ENCODE assay signal across 22 cellular contexts in the genomic region with DNA sequence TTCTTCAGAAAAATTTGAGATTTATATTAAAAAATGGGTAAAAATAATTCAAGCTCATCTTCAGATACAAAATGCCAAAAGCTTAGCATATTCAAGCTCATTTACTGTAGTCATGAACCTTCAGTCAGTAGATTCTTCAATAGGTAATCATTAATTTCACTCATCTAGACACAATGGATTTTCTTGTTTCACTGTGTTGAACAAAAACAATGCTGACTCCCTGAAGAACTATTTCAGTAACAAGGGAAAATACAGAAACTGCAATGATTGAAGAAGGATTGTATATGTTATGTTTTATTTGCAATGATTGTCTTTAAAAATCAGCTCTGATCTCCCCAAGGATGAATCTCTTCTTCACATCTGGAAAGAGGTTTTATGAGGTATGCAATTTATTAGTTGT. TPM values are rescaled to one million over a fixed set of nuclear protein-coding genes. Genes with fewer than 3 reads are reported as not detected.
DNase-seq lines count a peak whose midpoint lies in the region; TF ChIP-seq lines count a peak whose summit lies in the region.
"Had no signal": no experiment of that assay in that cellular context is flagged by ENCODE, and none has a peak within 500 bp of the region (broad histone marks: within the 10 kb centered on the region; RNA-seq: fewer than 3 reads in every experiment).

No MANE protein-coding gene starts in this region.

- H3K4me1 Mint-ChIP-seq in activated naive CD4-positive, alpha-beta T cell treated with anti-CD3 and anti-CD28 coated beads, Interleukin-2, amount 10 ng/mL, durations not matched to agents 7 days and 5 days: no peaks in the 10 kb centered on the region
- H3K4me1 Mint-ChIP-seq: CD8-positive, alpha-beta memory T cell had no signal

- H3K79me2 ChIP-seq in mesendoderm (ENCODE audit: control insufficient read depth, insufficient read depth, low read length): no peaks in the 10 kb centered on the region

- H3K9me3 Mint-ChIP-seq in activated naive CD4-positive, alpha-beta T cell treated with anti-CD3 and anti-CD28 coated beads, Interleukin-2, amount 10 ng/mL, durations not matched to agents 7 days and 5 days: no peaks in the 10 kb centered on the region
- H3K9me3 Mint-ChIP-seq: CD4-positive, alpha-beta T cell; CD8-positive, alpha-beta memory T cell had no signal

- no peak overlapping the region for H2AK5ac ChIP-seq in mesendoderm (ENCODE audit: low read length)

- H3K36me3 ChIP-seq in kidney epithelial cell (ENCODE audit: control insufficient read depth, insufficient read depth, low read length) (no peaks in the 10 kb centered on the region), mesendoderm (ENCODE audit: control insufficient read depth, insufficient read depth, low read length) (no peaks in the 10 kb centered on the region)
- H3K36me3 ChIP-seq: BE2C; BLaER1 treated with 17β-estradiol and CSF1 and Interleukin-3, amounts not matched to agents 10 nM and 100 nM; HAP-1 had no signal

- CTCF ChIA-PET in activated naive CD4-positive, alpha-beta T cell treated with anti-CD3 and anti-CD28 coated beads, Interleukin-2, amount 10 ng/mL, durations not matched to agents 7 days and 5 days (lab: Charles Lee): no interaction called here

- no peak overlapping the region for H2BK5ac ChIP-seq in mesendoderm (ENCODE audit: low read length)

- H3K27ac Mint-ChIP-seq in activated naive CD4-positive, alpha-beta T cell treated with anti-CD3 and anti-CD28 coated beads, Interleukin-2, amount 10 ng/mL, durations not matched to agents 7 days and 5 days: no peak overlapping the region
- H3K27ac Mint-ChIP-seq: CD14-positive monocyte; CD4-positive, alpha-beta T cell; CD8-positive, alpha-beta memory T cell had no signal

- no peak overlapping the region for H3K9ac ChIP-seq in mesendoderm (ENCODE audit: low read length)
- H3K9ac ChIP-seq: BLaER1 treated with 17β-estradiol and CSF1 and Interleukin-3, amounts not matched to agents 10 nM and 100 nM had no signal

- H3K4me3 ChIP-seq in kidney epithelial cell (ENCODE audit: low read depth, low read length) (no peak overlapping the region), mesendoderm (ENCODE audit: low read length) (no peak overlapping the region)
- H3K4me3 ChIP-seq: A549; BLaER1 treated with 17β-estradiol and CSF1 and Interleukin-3, amounts not matched to agents 10 nM and 100 nM; HAP-1 had no signal

- DNase-seq in Caki2 (ENCODE audit: low read depth) (peak; percentile 49), kidney epithelial cell (ENCODE audit: low read depth) (peak; percentile 53), left kidney (ENCODE audit: low read depth, low spot score) (peak; percentile 19), renal cortical epithelial cell (ENCODE audit: low read depth) (peak; percentile 97), SHP77 (lab: John Stamatoyannopoulos, UW) (no peak), mesendoderm (no peak)
- DNase-seq in activated naive CD4-positive, alpha-beta T cell treated with anti-CD3 and anti-CD28 coated beads, Interleukin-2, amount 10 ng/mL, durations not matched to agents 7 days and 5 days: no peak
- DNase-seq: 8988T; ACHN; AML-193; BE2C; Calu3; CD4-positive, alpha-beta T cell; CD8-positive, alpha-beta memory T cell; DMS79 treated with DMSO at 0.1 percent for 48 hours; GF-D8; GOT3 had no signal

- no peak overlapping the region for H3K4me2 ChIP-seq in mesendoderm (ENCODE audit: low read length)
- H3K4me2 ChIP-seq: A549; BLaER1 treated with 17β-estradiol and CSF1 and Interleukin-3, amounts not matched to agents 10 nM and 100 nM had no signal

- no peak overlapping the region for H2BK120ac ChIP-seq in mesendoderm (ENCODE audit: low read depth, low read length)

- TF ChIP-seq CTCF in kidney epithelial cell (IDR thresholded peaks at IDR 0.05; ENCODE audit: insufficient read depth, low read length, poor library complexity, severe bottlenecking): no peak

- no peak overlapping the region for H3K4ac ChIP-seq in mesendoderm (ENCODE audit: low read depth, low read length)

- H3K36me3 Mint-ChIP-seq in activated naive CD4-positive, alpha-beta T cell treated with anti-CD3 and anti-CD28 coated beads, Interleukin-2, amount 10 ng/mL, durations not matched to agents 7 days and 5 days: no peaks in the 10 kb centered on the region
- H3K36me3 Mint-ChIP-seq: CD14-positive monocyte; CD8-positive, alpha-beta memory T cell had no signal

- no peak overlapping the region for H2BK15ac ChIP-seq in mesendoderm (replicated peaks; ENCODE audit: low read depth)

- in situ Hi-C loops in Caki2 (cut with HindIII; ENCODE audit: low pct_unique_long_range_greater_than_20kb, low sequenced_read_pairs): no loop called here

- H3K79me1 ChIP-seq in mesendoderm (ENCODE audit: low read length): no peaks in the 10 kb centered on the region

- no peak overlapping the region for H4K8ac ChIP-seq in mesendoderm (ENCODE audit: low read depth, low read length)

- peaks cover 16% of the 10 kb centered on the region for H3K27me3 Mint-ChIP-seq in activated naive CD4-positive, alpha-beta T cell treated with anti-CD3 and anti-CD28 coated beads, Interleukin-2, amount 10 ng/mL, durations not matched to agents 7 days and 5 days

- H3K27ac ChIP-seq in mesendoderm (ENCODE audit: low read depth, low read length): no peak overlapping the region
- H3K27ac ChIP-seq: A549; BLaER1 treated with 17β-estradiol and CSF1 and Interleukin-3, amounts not matched to agents 10 nM and 100 nM had no signal

- H4K5ac ChIP-seq in mesendoderm (ENCODE audit: low read length): no peak overlapping the region

- H3K27me3 ChIP-seq in kidney epithelial cell (ENCODE audit: control insufficient read depth, insufficient read depth, low read length) (no peaks in the 10 kb centered on the region), mesendoderm (ENCODE audit: insufficient read depth, low read length, poor library complexity) (no peaks in the 10 kb centered on the region)
- H3K27me3 ChIP-seq: BE2C; BLaER1 treated with 17β-estradiol and CSF1 and Interleukin-3, amounts not matched to agents 10 nM and 100 nM had no signal

- H3K23ac ChIP-seq in mesendoderm (ENCODE audit: low read length): no peak overlapping the region

- H3K4me3 Mint-ChIP-seq in activated naive CD4-positive, alpha-beta T cell treated with anti-CD3 and anti-CD28 coated beads, Interleukin-2, amount 10 ng/mL, durations not matched to agents 7 days and 5 days: no peak overlapping the region
- H3K4me3 Mint-ChIP-seq: CD14-positive monocyte; CD4-positive, alpha-beta T cell; CD8-positive, alpha-beta memory T cell had no signal

- no peak overlapping the region for H3K56ac ChIP-seq in mesendoderm (ENCODE audit: low read length)

- H3K18ac ChIP-seq in mesendoderm (ENCODE audit: low read length): no peak overlapping the region

- H3K4me1 ChIP-seq in mesendoderm (ENCODE audit: control insufficient read depth, low read depth, low read length): no peaks in the 10 kb centered on the region
- H3K4me1 ChIP-seq: A549; BE2C; BLaER1 treated with 17β-estradiol and CSF1 and Interleukin-3, amounts not matched to agents 10 nM and 100 nM; HAP-1 had no signal

RNA-seq across cellular contexts. Expression of a gene that starts 9.2 kb away (rescaled TPM):
- total RNA-seq in Caki2 (2014; rRNA removed; shearing (Covaris generic); ENCODE audit: low replicate concordance): 5.0 and 5.5 TPM in 2 replicates
- total RNA-seq in kidney epithelial cell: 8.9 and 10.9 TPM in 2 replicates
- 18.6 and 45.2 TPM in 2 replicates for total RNA-seq in renal cortical epithelial cell
- polyA plus RNA-seq in mesendoderm (2013, experiment 1 of 2): 12.0 TPM
- polyA plus RNA-seq in mesendoderm (2013, experiment 2 of 2): 12.3 TPM
- total RNA-seq: G401 had no signal
- polyA plus RNA-seq: CD14-positive monocyte had no signal

Comparison
In these comparisons a context has a peak if more than half of its experiments do, and no peak if none do; other contexts are left out.
1. DNase-seq: peak in Caki2 (single experiment), kidney epithelial cell (single experiment), left kidney (single experiment) and renal cortical epithelial cell (single experiment); none in SHP77 (0 of 2), activated naive CD4-positive, alpha-beta T cell treated with anti-CD3 and anti-CD28 coated beads, Interleukin-2, amount 10 ng/mL, durations not matched to agents 7 days and 5 days (single experiment) and mesendoderm (single experiment).